In genomic region chr13:83178008-83178407, GRCh38 we compare ENCODE assay signal across 33 cellular contexts.
"Had no signal": no experiment of that assay in that cellular context is flagged by ENCODE, and none has a peak within 500 bp of the region (broad histone marks: within the 10 kb centered on the region; RNA-seq: fewer than 3 reads in every experiment).

No MANE protein-coding gene starts in this region.

- H3K27me3 ChIP-seq: adrenal gland, ascending aorta, body of pancreas, breast epithelium, cardiac muscle cell had no signal

- H3K4me3 ChIP-seq: adrenal gland, ascending aorta, body of pancreas, breast epithelium, cardiac muscle cell had no signal

- H3K36me3 ChIP-seq: adrenal gland, ascending aorta, breast epithelium, cardiac muscle cell had no signal

- H3K4me1 ChIP-seq: adrenal gland, ascending aorta, body of pancreas, breast epithelium had no signal

- H3K9me3 ChIP-seq: adrenal gland, ascending aorta, body of pancreas, breast epithelium had no signal

- H3K27ac ChIP-seq: adrenal gland, ascending aorta, body of pancreas, breast epithelium, cardiac muscle cell had no signal

- FAIRE-seq: astrocyte, bronchial epithelial cell had no signal

- DNase-seq: activated effector memory CD4-positive, alpha-beta T cell treated with anti-CD3 and anti-CD28 coated beads, Interleukin-2, amount 50 U/mL, for 16 hours; activated effector memory CD4-positive, alpha-beta T cell treated with Interleukin-2 at 50 U/mL for 16 hours; activated gamma-delta T cell; activated gamma-delta T cell treated with Interleukin-2 at 50 U/mL for 16 hours; activated naive CD4-positive, alpha-beta T cell; activated naive CD4-positive, alpha-beta T cell treated with anti-CD3 and anti-CD28 coated beads for 36 hours; activated naive CD4-positive, alpha-beta T cell treated with anti-CD3 and anti-CD28 coated beads, Interleukin-2, amount 10 ng/mL, durations not matched to agents 7 days and 5 days; activated naive CD4-positive, alpha-beta T cell treated with anti-CD3 and anti-CD28 coated beads, Interleukin-2, amount 50 U/mL, for 16 hours; activated naive CD4-positive, alpha-beta T cell treated with Interleukin-2 at 50 U/mL for 16 hours; activated naive CD8-positive, alpha-beta T cell treated with anti-CD3 and anti-CD28 coated beads for 36 hours; activated naive CD8-positive, alpha-beta T cell treated with anti-CD3 and anti-CD28 coated beads, Interleukin-2, amount 10 ng/mL, durations not matched to agents 7 days and 5 days; activated naive CD8-positive, alpha-beta T cell treated with anti-CD3 and anti-CD28 coated beads, Interleukin-2, amount 50 U/mL, for 24 hours; activated T-cell treated with anti-CD3 and anti-CD28 coated beads, Interleukin-2, amount 50 U/mL, for 1 hour; activated T-cell treated with anti-CD3 and anti-CD28 coated beads, Interleukin-2, amount 50 U/mL, for 24 hours; activated T-cell treated with anti-CD3 and anti-CD28 coated beads, Interleukin-2, amount 50 U/mL, for 4 hours; activated T-cell treated with anti-CD3 and anti-CD28 coated beads, Interleukin-2, amount 50 U/mL, for 48 hours; activated T-cell treated with anti-CD3 and anti-CD28 coated beads, Interleukin-2, amount 50 U/mL, for 72 hours; adrenal gland; amniotic stem cell; amygdala; anterior cingulate cortex; aorta; body of pancreas; caudate nucleus; central memory CD4-positive, alpha-beta T cell; cerebellar nuclear complex had no signal

- ATAC-seq: activated naive CD4-positive, alpha-beta T cell treated with anti-CD3 and anti-CD28 coated beads, Interleukin-2, amount 50 U/mL, for 72 hours; activated naive CD8-positive, alpha-beta T cell treated with anti-CD3 and anti-CD28 coated beads, Interleukin-2, amount 50 U/mL, for 24 hours; activated T-cell treated with anti-CD3 and anti-CD28 coated beads, Interleukin-2, amount 50 U/mL, for 4 hours; activated T-cell treated with anti-CD3 and anti-CD28 coated beads, Interleukin-2, amount 50 U/mL, for 72 hours; activated T-helper 17 cell treated with anti-CD3 and anti-CD28 coated beads, Interleukin-2, amount 50 U/mL, for 72 hours; body of pancreas had no signal
